Comparison of ENCODE assay signal across 1 cellular context in genomic region chr1:30887485-30888315, GRCh38.
A peak's percentile ranks its signal among the peaks of the same experiment; 100 is the strongest.
TF ChIP-seq lines count a peak whose summit lies in the region.

No MANE protein-coding gene starts in this region.

TF ChIP-seq in K562, 482 proteins besides CTCF, POLR2A, EP300 and RAD21 (continued from another document and continues in another):
- TF ChIP-seq CEBPZ (IDR thresholded peaks at IDR 0.05; ENCODE audit: borderline replicate concordance, low read depth, low read length) (no peak), E2F6 (IDR thresholded peaks at IDR 0.05; ENCODE audit: borderline replicate concordance in 1 of 2, extremely low read depth in 1 of 2, insufficient read depth in 1 of 2, insufficient read length in 1 of 2, low read depth in 1 of 2, low read length in 1 of 2, poor library complexity in 1 of 2, severe bottlenecking in 1 of 2) (no peak), ILK (tag; IDR thresholded peaks at IDR 0.05; ENCODE audit: borderline replicate concordance, low read depth) (no peak), BHLHE40 (IDR thresholded peaks at IDR 0.05; ENCODE audit: low read length) (0 out of 2 replicates have a peak, but pooled peaks have one; percentile 17), XRCC4 (IDR thresholded peaks at IDR 0.05; ENCODE audit: extremely low read depth, insufficient read depth, insufficient read length) (no peak), SMAD1 (IDR thresholded peaks at IDR 0.05; ENCODE audit: low read depth, low read length, partially characterized antibody) (peak; percentile 10), ZNF785 (CRISPR knock-in tag; IDR thresholded peaks at IDR 0.05) (no peak), JUND (IDR thresholded peaks at IDR 0.05; ENCODE audit: borderline replicate concordance, low read depth, low read length) (peak; percentile 95), JUND (tag; IDR thresholded peaks at IDR 0.05; ENCODE audit: borderline replicate concordance, low read depth, low read length) (peak; percentile 75; the same call in 2 of the 3 replicates), ZBTB2 (IDR thresholded peaks at IDR 0.05) (no peak), ZNF77 (CRISPR knock-in tag; IDR thresholded peaks at IDR 0.05) (no peak), TRIM24 (IDR thresholded peaks at IDR 0.05) (peak; percentile 43 to 70; a peak in 2 of 4 replicates), SMAD4 (CRISPR knock-in tag; conservative IDR thresholded peaks at IDR 0.05) (peak; percentile 95), NR2C2 (CRISPR knock-in tag; IDR thresholded peaks at IDR 0.05) (no peak), NR2C2 (tag; IDR thresholded peaks at IDR 0.05) (peak; percentile 28; the same call in 1 of the 2 replicates), CBX2 (IDR thresholded peaks at IDR 0.05; ENCODE audit: insufficient read depth, low read length, poor library complexity, severe bottlenecking) (no peak), KLF6 (CRISPR knock-in tag; IDR thresholded peaks at IDR 0.05; ENCODE audit: borderline replicate concordance) (peak; percentile 59), TCF7 (IDR thresholded peaks at IDR 0.05; ENCODE audit: borderline replicate concordance) (no peak), MECOM (CRISPR knock-in tag; IDR thresholded peaks at IDR 0.05) (peak; percentile 82), NEUROD1 (IDR thresholded peaks at IDR 0.05; ENCODE audit: borderline replicate concordance, low read depth, low read length, partially characterized antibody) (no peak), ARID3B (CRISPR knock-in tag; IDR thresholded peaks at IDR 0.05; ENCODE audit: borderline replicate concordance) (no peak), NR4A1 (CRISPR knock-in tag; IDR thresholded peaks at IDR 0.05) (no peak), NR4A1 (tag; IDR thresholded peaks at IDR 0.05) (peak; percentile 81; the same call in 1 of the 2 replicates), ZBTB26 (CRISPR knock-in tag; IDR thresholded peaks at IDR 0.05) (no peak), ZNF778 (CRISPR knock-in tag; IDR thresholded peaks at IDR 0.05) (no peak), HNRNPLL (IDR thresholded peaks at IDR 0.05; ENCODE audit: low read depth, low read length, poor library complexity, severe bottlenecking) (no peak), SMARCA5 (IDR thresholded peaks at IDR 0.05) (no peak), NFIX (CRISPR knock-in tag; IDR thresholded peaks at IDR 0.05; ENCODE audit: low read depth) (no peak), SMARCA4 (IDR thresholded peaks at IDR 0.05) (peak; percentile 61; the same call in 1 of the 2 replicates), CBX5 (IDR thresholded peaks at IDR 0.05; ENCODE audit: borderline replicate concordance, low read depth) (no peak)
- TF ChIP-seq, protein P1, sequence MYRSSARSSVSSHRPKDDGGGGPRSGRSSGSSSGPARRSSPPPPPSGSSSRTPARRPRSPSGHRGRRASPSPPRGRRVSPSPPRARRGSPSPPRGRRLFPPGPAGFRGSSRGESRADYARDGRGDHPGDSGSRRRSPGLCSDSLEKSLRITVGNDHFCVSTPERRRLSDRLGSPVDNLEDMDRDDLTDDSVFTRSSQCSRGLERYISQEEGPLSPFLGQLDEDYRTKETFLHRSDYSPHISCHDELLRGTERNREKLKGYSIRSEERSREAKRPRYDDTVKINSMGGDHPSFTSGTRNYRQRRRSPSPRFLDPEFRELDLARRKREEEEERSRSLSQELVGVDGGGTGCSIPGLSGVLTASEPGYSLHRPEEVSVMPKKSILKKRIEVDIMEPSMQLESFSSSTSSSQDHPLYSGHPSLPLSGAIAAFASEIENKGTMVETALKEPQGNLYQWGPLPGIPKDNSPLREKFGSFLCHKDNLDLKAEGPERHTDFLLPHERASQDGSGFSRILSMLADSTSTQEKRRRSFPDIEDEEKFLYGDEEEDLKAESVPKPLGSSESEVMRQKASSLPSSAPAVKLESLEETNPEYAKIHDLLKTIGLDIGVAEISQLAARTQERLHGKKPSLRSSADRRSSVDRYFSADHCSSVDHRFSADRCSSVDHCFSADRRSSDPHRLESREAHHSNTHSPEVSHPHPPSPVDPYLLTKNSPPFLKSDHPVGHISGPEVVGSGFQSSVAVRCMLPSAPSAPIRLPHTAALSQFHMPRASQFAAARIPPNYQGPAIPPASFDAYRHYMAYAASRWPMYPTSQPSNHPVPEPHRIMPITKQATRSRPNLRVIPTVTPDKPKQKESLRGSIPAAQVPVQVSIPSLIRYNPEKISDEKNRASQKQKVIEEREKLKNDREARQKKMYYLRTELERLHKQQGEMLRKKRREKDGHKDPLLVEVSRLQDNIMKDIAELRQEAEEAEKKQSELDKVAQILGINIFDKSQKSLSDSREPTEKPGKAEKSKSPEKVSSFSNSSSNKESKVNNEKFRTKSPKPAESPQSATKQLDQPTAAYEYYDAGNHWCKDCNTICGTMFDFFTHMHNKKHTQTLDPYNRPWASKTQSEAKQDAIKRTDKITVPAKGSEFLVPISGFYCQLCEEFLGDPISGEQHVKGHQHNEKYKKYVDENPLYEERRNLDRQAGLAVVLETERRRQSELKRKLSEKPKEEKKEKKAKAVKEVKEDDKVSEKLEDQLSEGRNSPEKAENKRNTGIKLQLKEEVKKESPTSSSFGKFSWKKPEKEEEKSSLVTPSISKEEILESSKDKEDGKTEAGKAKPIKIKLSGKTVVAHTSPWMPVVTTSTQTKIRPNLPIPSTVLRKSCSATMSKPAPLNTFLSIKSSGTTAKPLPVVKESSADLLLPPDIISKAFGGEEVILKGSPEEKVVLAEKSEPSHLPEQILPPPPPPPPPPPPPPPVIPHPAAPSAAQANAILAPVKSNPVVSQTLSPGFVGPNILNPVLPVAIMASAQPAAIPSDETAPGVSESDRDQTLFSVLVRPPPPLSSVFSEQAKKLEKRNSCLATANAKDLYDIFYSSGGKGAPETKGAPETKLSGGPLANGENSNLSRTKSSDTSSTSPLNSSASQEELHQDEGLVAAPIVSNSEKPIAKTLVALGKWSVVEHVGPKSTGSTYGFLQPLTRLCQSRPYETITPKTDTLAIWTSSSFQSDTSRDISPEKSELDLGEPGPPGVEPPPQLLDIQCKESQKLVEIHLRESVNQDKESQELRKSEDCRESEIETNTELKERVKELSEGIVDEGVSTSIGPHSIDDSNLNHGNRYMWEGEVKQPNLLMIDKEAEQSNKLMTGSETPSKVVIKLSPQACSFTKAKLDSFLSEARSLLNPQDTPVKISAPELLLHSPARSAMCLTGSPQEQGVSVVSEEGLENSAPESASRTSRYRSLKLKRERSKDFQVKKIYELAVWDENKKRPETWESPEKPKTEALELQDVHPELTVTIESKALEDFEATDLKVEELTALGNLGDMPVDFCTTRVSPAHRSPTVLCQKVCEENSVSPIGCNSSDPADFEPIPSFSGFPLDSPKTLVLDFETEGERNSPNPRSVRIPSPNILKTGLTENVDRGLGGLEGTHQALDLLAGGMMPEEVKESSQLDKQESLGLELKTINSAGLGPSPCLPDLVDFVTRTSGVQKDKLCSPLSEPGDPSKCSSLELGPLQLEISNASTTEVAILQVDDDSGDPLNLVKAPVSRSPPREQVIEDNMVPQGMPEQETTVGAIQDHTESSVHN (IDR thresholded peaks at IDR 0.05; ENCODE audit: borderline replicate concordance in 1 of 2, low read depth in 1 of 2): no peak
- TF ChIP-seq, protein P2, sequence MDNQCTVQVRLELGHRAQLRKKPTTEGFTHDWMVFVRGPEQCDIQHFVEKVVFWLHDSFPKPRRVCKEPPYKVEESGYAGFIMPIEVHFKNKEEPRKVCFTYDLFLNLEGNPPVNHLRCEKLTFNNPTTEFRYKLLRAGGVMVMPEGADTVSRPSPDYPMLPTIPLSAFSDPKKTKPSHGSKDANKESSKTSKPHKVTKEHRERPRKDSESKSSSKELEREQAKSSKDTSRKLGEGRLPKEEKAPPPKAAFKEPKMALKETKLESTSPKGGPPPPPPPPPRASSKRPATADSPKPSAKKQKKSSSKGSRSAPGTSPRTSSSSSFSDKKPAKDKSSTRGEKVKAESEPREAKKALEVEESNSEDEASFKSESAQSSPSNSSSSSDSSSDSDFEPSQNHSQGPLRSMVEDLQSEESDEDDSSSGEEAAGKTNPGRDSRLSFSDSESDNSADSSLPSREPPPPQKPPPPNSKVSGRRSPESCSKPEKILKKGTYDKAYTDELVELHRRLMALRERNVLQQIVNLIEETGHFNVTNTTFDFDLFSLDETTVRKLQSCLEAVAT (IDR thresholded peaks at IDR 0.05): no peak
- TF ChIP-seq, protein P3, sequence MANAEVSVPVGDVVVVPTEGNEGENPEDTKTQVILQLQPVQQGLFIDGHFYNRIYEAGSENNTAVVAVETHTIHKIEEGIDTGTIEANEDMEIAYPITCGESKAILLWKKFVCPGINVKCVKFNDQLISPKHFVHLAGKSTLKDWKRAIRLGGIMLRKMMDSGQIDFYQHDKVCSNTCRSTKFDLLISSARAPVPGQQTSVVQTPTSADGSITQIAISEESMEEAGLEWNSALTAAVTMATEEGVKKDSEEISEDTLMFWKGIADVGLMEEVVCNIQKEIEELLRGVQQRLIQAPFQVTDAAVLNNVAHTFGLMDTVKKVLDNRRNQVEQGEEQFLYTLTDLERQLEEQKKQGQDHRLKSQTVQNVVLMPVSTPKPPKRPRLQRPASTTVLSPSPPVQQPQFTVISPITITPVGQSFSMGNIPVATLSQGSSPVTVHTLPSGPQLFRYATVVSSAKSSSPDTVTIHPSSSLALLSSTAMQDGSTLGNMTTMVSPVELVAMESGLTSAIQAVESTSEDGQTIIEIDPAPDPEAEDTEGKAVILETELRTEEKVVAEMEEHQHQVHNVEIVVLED (CRISPR knock-in tag; IDR thresholded peaks at IDR 0.05): 0 out of 2 replicates have a peak, but pooled peaks have one; percentile 12
- TF ChIP-seq, protein P4, sequence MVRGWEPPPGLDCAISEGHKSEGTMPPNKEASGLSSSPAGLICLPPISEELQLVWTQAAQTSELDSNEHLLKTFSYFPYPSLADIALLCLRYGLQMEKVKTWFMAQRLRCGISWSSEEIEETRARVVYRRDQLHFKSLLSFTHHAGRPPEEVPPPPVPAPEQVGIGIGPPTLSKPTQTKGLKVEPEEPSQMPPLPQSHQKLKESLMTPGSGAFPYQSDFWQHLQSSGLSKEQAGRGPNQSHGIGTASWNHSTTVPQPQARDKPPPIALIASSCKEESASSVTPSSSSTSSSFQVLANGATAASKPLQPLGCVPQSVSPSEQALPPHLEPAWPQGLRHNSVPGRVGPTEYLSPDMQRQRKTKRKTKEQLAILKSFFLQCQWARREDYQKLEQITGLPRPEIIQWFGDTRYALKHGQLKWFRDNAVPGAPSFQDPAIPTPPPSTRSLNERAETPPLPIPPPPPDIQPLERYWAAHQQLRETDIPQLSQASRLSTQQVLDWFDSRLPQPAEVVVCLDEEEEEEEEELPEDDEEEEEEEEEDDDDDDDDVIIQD (CRISPR knock-in tag; IDR thresholded peaks at IDR 0.05): peak; percentile 22; the same call in 1 of the 2 replicates
